Comparison of ENCODE assay signal across 8 cellular contexts in genomic region chr13:49995535-49996165, GRCh38. TPM values are rescaled to one million over a fixed set of nuclear protein-coding genes. Genes with fewer than 3 reads are reported as not detected.
DNase-seq lines count a peak whose midpoint lies in the region; ATAC-seq lines count a peak whose summit lies in the region.

No MANE protein-coding gene starts in this region.

- ATAC-seq in GM21529 (IDR thresholded peaks at IDR 0.05; ENCODE audit: unreplicated experiment), result no peak

- peak overlapping the region; percentile 84 for H3K27ac ChIP-seq in muscle layer of duodenum (ENCODE audit: low read length)

- H3K9me3 ChIP-seq in muscle layer of duodenum (ENCODE audit: control insufficient read depth in 1 of 2, low read length in 2 of 2), result no peaks in the 10 kb centered on the region

- H3K4me1 ChIP-seq in muscle layer of duodenum (ENCODE audit: control insufficient read depth in 1 of 2, insufficient read depth in 2 of 2, low read length in 2 of 2), result peaks cover 15 to 31% of the 10 kb centered on the region in 2 donors

- peaks cover 0 to 12% of the 10 kb centered on the region in 2 donors for H3K36me3 ChIP-seq in muscle layer of duodenum (ENCODE audit: control insufficient read depth in 1 of 2, insufficient read depth in 2 of 2, low read length in 2 of 2)

- DNase-seq in ELF-1 (ENCODE audit: low read depth, low spot score) (peak; percentile 11), NCI-H2227 (lab: John Stamatoyannopoulos, UW; ENCODE audit: unreplicated experiment) (peak; percentile 55), cerebellum (ENCODE audit: low spot score) (peak; percentile 27), NCI-H1417 treated with DMSO at 0.1 percent for 48 hours (lab: John Stamatoyannopoulos, UW) (no peak), DMS79 treated with DMSO at 0.1 percent for 48 hours (lab: John Stamatoyannopoulos, UW) (no peak)
- no peak for DNase-seq in activated naive CD4-positive, alpha-beta T cell (lab: John Stamatoyannopoulos, UW)

- H3K27me3 ChIP-seq in muscle layer of duodenum (ENCODE audit: low read depth, low read length), result no peaks in the 10 kb centered on the region

- peak overlapping the region; percentile 72 to 78 for H3K4me3 ChIP-seq in muscle layer of duodenum (ENCODE audit: low read depth in 1 of 2, low read length in 2 of 2)

RNA-seq across cellular contexts. Expression of gene TRIM13, which starts 1.2 kb away (rescaled TPM):
- total RNA-seq in cerebellum, result 75.0 TPM

RNA-seq across cellular contexts. Expression of gene KCNRG, which starts 19.6 kb away (rescaled TPM):
- 14.4 TPM for total RNA-seq in cerebellum

RNA-seq across cellular contexts. Expression of gene SPRYD7, which starts 59.5 kb away (rescaled TPM):
- total RNA-seq in cerebellum, result 8.9 TPM

Comparison
In these comparisons a context has a peak if more than half of its experiments do, and no peak if none do; other contexts are left out.
1. DNase-seq: peak in ELF-1 (single experiment), NCI-H2227 (single experiment) and cerebellum (single experiment); none in NCI-H1417 treated with DMSO at 0.1 percent for 48 hours (single experiment), activated naive CD4-positive, alpha-beta T cell (0 of 4) and DMS79 treated with DMSO at 0.1 percent for 48 hours (single experiment).